ENCODE assay signal across 8 cellular contexts in genomic region chr2:97645112-97645699, GRCh38. TPM values are rescaled to one million over a fixed set of nuclear protein-coding genes. Genes with fewer than 3 reads are reported as not detected.
DNase-seq lines count a peak whose midpoint lies in the region; ATAC-seq and TF ChIP-seq lines count a peak whose summit lies in the region.

No MANE protein-coding gene starts in this region.

- no peak overlapping the region; the same call in 2 of the 3 replicates for H2BK15ac ChIP-seq in IMR-90 (ENCODE audit: low read depth, low read length)

- peak overlapping the region; percentile 92 for H3K27ac Mint-ChIP-seq in activated CD4-positive, alpha-beta memory T cell treated with anti-CD3 and anti-CD28 coated beads, Interleukin-2, amount 10 ng/mL, durations not matched to agents 7 days and 5 days

- H3K4me1 ChIP-seq in IMR-90 (ENCODE audit: control insufficient read depth, insufficient read depth, low read length) = peaks cover 5% of the 10 kb centered on the region; the same call in 1 of the 2 replicates
- H3K4me1 ChIP-seq in heart left ventricle = peaks cover 0 to 27% (median 14%) of the 10 kb centered on the region in 12 donors
- H3K4me1 ChIP-seq in rectal smooth muscle tissue (ENCODE audit: control insufficient read depth, insufficient read depth, low read length) = peaks cover 3% of the 10 kb centered on the region

- no peaks in the 10 kb centered on the region for H3K9me3 Mint-ChIP-seq in activated CD4-positive, alpha-beta memory T cell treated with anti-CD3 and anti-CD28 coated beads, Interleukin-2, amount 10 ng/mL, durations not matched to agents 7 days and 5 days

- H3K14ac ChIP-seq in IMR-90 (replicated peaks; ENCODE audit: low read depth, low read length) = peak overlapping the region; percentile 51

- peak overlapping the region; percentile 33 for H2BK5ac ChIP-seq in IMR-90 (ENCODE audit: low read depth, low read length, poor library complexity, severe bottlenecking)

- no peaks in the 10 kb centered on the region for H4K20me1 ChIP-seq in IMR-90 (ENCODE audit: insufficient read depth, low read length)

- peak overlapping the region; percentile 92 for H4K8ac ChIP-seq in IMR-90 (ENCODE audit: low read depth in 2 of 2, low read length in 2 of 2)

- WGBS in IMR-90 (ENCODE audit: extremely low coverage in 2 of 2, insufficient read length in 1 of 2), 2 experiments = 7% methylated on average over 9 of the region's 19 CpGs; no CpG with 5 or more reads in 1 of the 2 experiments
- 6 to 10% (median 8%) methylated on average over 19 of the region's 19 CpGs for WGBS in heart left ventricle, 4 donors

- H3K9me3 ChIP-seq in IMR-90 (ENCODE audit: control insufficient read depth, insufficient read depth, low read length) (no peaks in the 10 kb centered on the region), heart left ventricle (no peaks in the 10 kb centered on the region)

- intact Hi-C loops in IMR-90 (cut with micrococcal nuclease) (no loop called here), heart left ventricle (cut with DNase I) (loop anchor here in 4 of 10 donors (1.0 to 10.0 kb wide), 2 partner anchors 19 to 50 kb away; partner anchors contain the start of gene ACTR1B (in 4 of the 4))

- H3K36me3 Mint-ChIP-seq in activated CD4-positive, alpha-beta memory T cell treated with anti-CD3 and anti-CD28 coated beads, Interleukin-2, amount 10 ng/mL, durations not matched to agents 7 days and 5 days (ENCODE audit: low read depth) = peaks cover 31% of the 10 kb centered on the region

- H3K79me1 ChIP-seq in IMR-90 (ENCODE audit: low read depth in 1 of 2, low read length in 2 of 2) = peaks cover 13 to 20% of the 10 kb centered on the region in 2 experiments

- ATAC-seq in GM21447 (IDR thresholded peaks at IDR 0.05; ENCODE audit: unreplicated experiment) (peak; percentile 28), IMR-90 (ENCODE audit: low read depth) (peak; percentile 45), heart left ventricle (peak; percentile 45 to 63 (median 57))

- TF ChIP-seq RAD21 in IMR-90 (IDR thresholded peaks at IDR 0.05; ENCODE audit: low read length) = no peak

- CTCF ChIA-PET in IMR-90 (lab: Yijun Ruan, JAX) = interaction anchor here (1.6 kb wide), 1 partner anchor 17 kb away, joined by 3 read pairs; no protein-coding TSS in a partner anchor
- CTCF ChIA-PET in activated CD4-positive, alpha-beta memory T cell treated with anti-CD3 and anti-CD28 coated beads, Interleukin-2, amount 10 ng/mL, durations not matched to agents 7 days and 5 days (lab: Charles Lee) = interaction anchor here (1.0 to 10.1 kb wide), 8 partner anchors 11 to 97 kb away, joined by 3 to 100 read pairs (median 6); partner anchors contain the start of genes ACTR1B and ANKRD36B

- DNase-seq in ELR (ENCODE audit: low read depth) (peak; percentile 35), IMR-90 (no peak), heart left ventricle (no peak), NCI-H187 treated with DMSO at 0.1 percent for 48 hours (lab: John Stamatoyannopoulos, UW) (no peak)
- no peak for DNase-seq in activated CD4-positive, alpha-beta memory T cell treated with anti-CD3 and anti-CD28 coated beads, Interleukin-2, amount 10 ng/mL, durations not matched to agents 7 days and 5 days
- no peak for DNase-seq in stimulated activated CD4-positive, alpha-beta T cell treated with anti-CD3 and anti-CD28 coated beads, Interleukin-4, amount 100 ng/mL, for 1 hour

- in situ Hi-C loops in IMR-90 (cut with MboI; ENCODE audit: low sequenced_read_pairs) = no loop called here

- H2AK5ac ChIP-seq in IMR-90 (ENCODE audit: low read depth, low read length) = 0 out of 2 replicates have a peak overlapping the region, but pooled peaks have one; percentile 33

- peaks cover 6% of the 10 kb centered on the region for H3K27me3 Mint-ChIP-seq in activated CD4-positive, alpha-beta memory T cell treated with anti-CD3 and anti-CD28 coated beads, Interleukin-2, amount 10 ng/mL, durations not matched to agents 7 days and 5 days

- no peak overlapping the region for H3K56ac ChIP-seq in IMR-90 (ENCODE audit: extremely low read depth, insufficient read depth, low read length)

- H3K4me3 ChIP-seq in IMR-90 (ENCODE audit: insufficient read depth, low read depth, low read length) (peak overlapping the region; percentile 45), heart left ventricle (peak overlapping the region; percentile 71 to 100 (median 88)), rectal smooth muscle tissue (ENCODE audit: low read length) (peak overlapping the region; percentile 80)

- H3K27ac ChIP-seq in IMR-90 (ENCODE audit: insufficient read depth, low read length) = peak overlapping the region; percentile 37
- peak overlapping the region; percentile 92 to 99 (median 97) for H3K27ac ChIP-seq in heart left ventricle
- peak overlapping the region; percentile 93 for H3K27ac ChIP-seq in rectal smooth muscle tissue (ENCODE audit: low read depth, low read length)

- TF ChIP-seq POLR2A in IMR-90 (IDR thresholded peaks at IDR 0.05; ENCODE audit: low read depth, low read length) (no peak), heart left ventricle (IDR thresholded peaks at IDR 0.05) (no peak)

- peak overlapping the region; percentile 71 for H4K5ac ChIP-seq in IMR-90 (ENCODE audit: low read depth, low read length)

- H3K4me2 ChIP-seq in IMR-90 (ENCODE audit: low read depth, low read length) = peak overlapping the region; percentile 85

- H3K36me3 ChIP-seq in IMR-90 (ENCODE audit: control insufficient read depth, insufficient read depth, low read length) (peaks cover 15% of the 10 kb centered on the region), heart left ventricle (peaks cover 0 to 35% (median 33%) of the 10 kb centered on the region in 9 donors), rectal smooth muscle tissue (ENCODE audit: control insufficient read depth, insufficient read depth, low read length) (peaks cover 18% of the 10 kb centered on the region)

- BruUV-seq in IMR-90 (replicated peaks; lab: Mats Ljungman, UMichigan) = no TSS peak

- H3K9ac ChIP-seq in IMR-90 (ENCODE audit: low read depth, low read length) (peak overlapping the region; percentile 74), rectal smooth muscle tissue (ENCODE audit: low read length) (peak overlapping the region; percentile 50)

- H3K27me3 ChIP-seq in IMR-90 (ENCODE audit: control insufficient read depth, insufficient read depth, low read length) (no peaks in the 10 kb centered on the region), heart left ventricle (no peaks in the 10 kb centered on the region), rectal smooth muscle tissue (ENCODE audit: control insufficient read depth, insufficient read depth, low read length) (no peaks in the 10 kb centered on the region)

- peak overlapping the region; percentile 70 for H3K4ac ChIP-seq in IMR-90 (ENCODE audit: low read depth, low read length)

- peak overlapping the region; percentile 91 for H3K4me3 Mint-ChIP-seq in activated CD4-positive, alpha-beta memory T cell treated with anti-CD3 and anti-CD28 coated beads, Interleukin-2, amount 10 ng/mL, durations not matched to agents 7 days and 5 days

- TF ChIP-seq CTCF in IMR-90 (conservative IDR thresholded peaks at IDR 0.05; ENCODE audit: low read depth, low read length) (no peak), heart left ventricle (IDR thresholded peaks at IDR 0.05) (no peak)

- H2BK120ac ChIP-seq in IMR-90 (ENCODE audit: low read depth, low read length) = peak overlapping the region; percentile 17

- POLR2A ChIA-PET in IMR-90 (lab: Charles Lee; ENCODE audit: unreplicated experiment) = interaction anchor here (1.9 kb wide), 1 partner anchor 18 kb away, joined by 15 read pairs; the partner anchor contains the start of gene ACTR1B
- POLR2A ChIA-PET in activated CD4-positive, alpha-beta memory T cell treated with anti-CD3 and anti-CD28 coated beads, Interleukin-2, amount 10 ng/mL, durations not matched to agents 7 days and 5 days (lab: Charles Lee) = interaction anchor here (0.6 to 10.6 kb wide), 14 partner anchors 11 to 1692 kb away, joined by 3 to 259 read pairs (median 6); partner anchors contain the start of genes ACTR1B, ANKRD36B, EIF5B and ZAP70

- no peak overlapping the region for H2BK20ac ChIP-seq in IMR-90 (ENCODE audit: low read depth, low read length)

- H2AK9ac ChIP-seq in IMR-90 (replicated peaks; ENCODE audit: low read depth, low read length, poor library complexity) = peak overlapping the region; percentile 62

- H3K18ac ChIP-seq in IMR-90 (ENCODE audit: low read depth, low read length) = peak overlapping the region; percentile 10; the same call in 1 of the 2 replicates

- H2AFZ ChIP-seq in IMR-90 (replicated peaks; ENCODE audit: low read length, poor library complexity) = peak overlapping the region; percentile 91

- no peaks in the 10 kb centered on the region for H3K9me1 ChIP-seq in IMR-90 (ENCODE audit: insufficient read depth, low read length)

- dilution Hi-C loops in IMR-90 (cut with HindIII; ENCODE audit: low sequenced_read_pairs, unreplicated experiment) = no loop called here

- peaks cover 24% of the 10 kb centered on the region for H3K4me1 Mint-ChIP-seq in activated CD4-positive, alpha-beta memory T cell treated with anti-CD3 and anti-CD28 coated beads, Interleukin-2, amount 10 ng/mL, durations not matched to agents 7 days and 5 days

- peak overlapping the region; percentile 62; the same call in 1 of the 2 replicates for H3K23ac ChIP-seq in IMR-90 (ENCODE audit: low read depth, low read length)

- peak overlapping the region; percentile 26 for H4K91ac ChIP-seq in IMR-90 (ENCODE audit: insufficient read depth, low read depth, low read length)

RNA-seq across cellular contexts. Expression of gene COX5B, which starts 0.7 kb away (rescaled TPM):
- 140 and 148 TPM in 2 replicates for total RNA-seq in IMR-90 (2012; rRNA removed)
- 272 and 341 TPM in 2 replicates for polyA plus RNA-seq in IMR-90 (2012; rRNA removed)
- polyA plus RNA-seq in IMR-90 (2012; cell fraction: cytosol; rRNA removed) = 446 and 518 TPM in 2 replicates
- 106 and 110 TPM in 2 replicates for polyA plus RNA-seq in IMR-90 (2012; cell fraction: nucleus; rRNA removed; ENCODE audit: low replicate concordance)
- 100 to 1,000 TPM; 192 to 203 TPM for total RNA-seq in activated CD4-positive, alpha-beta memory T cell treated with anti-CD3 and anti-CD28 coated beads, Interleukin-2, amount 10 ng/mL, durations not matched to agents 7 days and 5 days
- total RNA-seq in heart left ventricle = 1,000 to 10,000 TPM in 7 of 9 donors, 100 to 1,000 TPM in 2; 745 to 2,539 (median 1,214) TPM
- polyA plus RNA-seq in heart left ventricle = 1,000 to 10,000 TPM; 1,226 to 4,214 TPM

RNA-seq across cellular contexts. Expression of gene ACTR1B, which starts 18.6 kb away (rescaled TPM):
- total RNA-seq in IMR-90 (2012; rRNA removed) = 34.2 and 40.5 TPM in 2 replicates
- 62.4 and 68.8 TPM in 2 replicates for polyA plus RNA-seq in IMR-90 (2012; rRNA removed)
- 32.4 and 65.5 TPM in 2 replicates for polyA plus RNA-seq in IMR-90 (2012; cell fraction: cytosol; rRNA removed)
- 129 and 234 TPM in 2 replicates for polyA plus RNA-seq in IMR-90 (2012; cell fraction: nucleus; rRNA removed; ENCODE audit: low replicate concordance)
- 10 to 100 TPM; 97.3 to 98.8 TPM for total RNA-seq in activated CD4-positive, alpha-beta memory T cell treated with anti-CD3 and anti-CD28 coated beads, Interleukin-2, amount 10 ng/mL, durations not matched to agents 7 days and 5 days
- total RNA-seq in heart left ventricle = 10 to 100 TPM; 62.1 to 84.1 (median 74.9) TPM
- polyA plus RNA-seq in heart left ventricle = 10 to 100 TPM; 48.7 to 94.9 TPM

RNA-seq across cellular contexts. Expression of gene C2orf92, which starts 24.3 kb away (rescaled TPM):
- total RNA-seq in IMR-90 (2012; rRNA removed) = 0.90 and 2.2 TPM in 2 replicates
- 2.0 and 2.5 TPM in 2 replicates for polyA plus RNA-seq in IMR-90 (2012; rRNA removed)
- polyA plus RNA-seq in IMR-90 (2012; cell fraction: cytosol; rRNA removed) = 0.11 TPM in 1 of 2 replicates, not detected in the other
- polyA plus RNA-seq in IMR-90 (2012; cell fraction: nucleus; rRNA removed; ENCODE audit: low replicate concordance) = 7.3 and 40.0 TPM in 2 replicates
- 10 to 100 TPM in 1 of 2 experiments, 1 to 10 TPM in 1; 9.8 to 12.4 TPM for total RNA-seq in activated CD4-positive, alpha-beta memory T cell treated with anti-CD3 and anti-CD28 coated beads, Interleukin-2, amount 10 ng/mL, durations not matched to agents 7 days and 5 days
- 1 to 10 TPM; 1.7 to 3.9 (median 2.4) TPM for total RNA-seq in heart left ventricle
- 10 to 100 TPM in 1 of 2 donors, under 1 TPM in 1; 0.89 to 11.0 TPM for polyA plus RNA-seq in heart left ventricle

RNA-seq across cellular contexts. Expression of gene ANKRD36B, which starts 55.5 kb away (rescaled TPM):
- total RNA-seq in IMR-90 (2012; rRNA removed) (11.7 and 19.4 TPM in 2 replicates), heart left ventricle (1 to 10 TPM; 1.4 to 8.0 (median 4.1) TPM)
- polyA plus RNA-seq in IMR-90 (2012; rRNA removed) (3.2 and 4.2 TPM in 2 replicates), heart left ventricle (1 to 10 TPM; 1.2 to 5.4 TPM)
- polyA plus RNA-seq in IMR-90 (2012; cell fraction: cytosol; rRNA removed) = 0.19 and 0.24 TPM in 2 replicates
- 2.8 and 18.1 TPM in 2 replicates for polyA plus RNA-seq in IMR-90 (2012; cell fraction: nucleus; rRNA removed; ENCODE audit: low replicate concordance)
- 10 to 100 TPM; 42.3 to 46.7 TPM for total RNA-seq in activated CD4-positive, alpha-beta memory T cell treated with anti-CD3 and anti-CD28 coated beads, Interleukin-2, amount 10 ng/mL, durations not matched to agents 7 days and 5 days

Comparison
In these comparisons a context has a peak if more than half of its experiments do, and no peak if none do; other contexts are left out.
1. H3K27ac ChIP-seq: peak in every context shown above with its lines; median percentile 97 in heart left ventricle; 93 in rectal smooth muscle tissue; 37 in IMR-90.